In genomic region chr2:12555012-12555645, GRCh38 we compare ENCODE assay signal across 8 cellular contexts.
A peak's percentile ranks its signal among the peaks of the same experiment; 100 is the strongest.
DNase-seq lines count a peak whose midpoint lies in the region; ATAC-seq, FAIRE-seq and TF ChIP-seq lines count a peak whose summit lies in the region.

No MANE protein-coding gene starts in this region.

- no peak overlapping the region for H3K9ac ChIP-seq in H1 (replicated peaks in 1 of 4; ENCODE audit: extremely low read depth in 1 of 4, low read depth in 3 of 4, low read length in 3 of 4)

- POLR2A ChIA-PET in H1 (lab: Charles Lee; ENCODE audit: partially characterized antibody) = interaction anchor here (1.4 kb wide), 1 partner anchor 162 kb away, joined by 4 read pairs; the partner anchor contains the start of gene TRIB2

- DNase-seq in right atrium auricular region (ENCODE audit: low spot score) = no peak
- no peak for DNase-seq in Right ventricle myocardium superior
- no peak for DNase-seq in H1 (ENCODE audit: low read depth in 1 of 2, low spot score in 2 of 2)
- peak; percentile 15 to 28 (median 27) for DNase-seq in stimulated activated CD4-positive, alpha-beta T cell treated with anti-CD3 and anti-CD28 coated beads, Interleukin-12 subunit alpha, Interleukin-12 subunit beta, amount 100 ng/mL, for 48 hours (ENCODE audit: low read depth in 2 of 3, low spot score in 1 of 3)
- no peak for DNase-seq in testis
- no peak for DNase-seq in DMS153 (lab: John Stamatoyannopoulos, UW)
- DNase-seq in KG1 (lab: John Stamatoyannopoulos, UW) = no peak

- TF ChIP-seq EP300 in H1 (IDR thresholded peaks at IDR 0.05; ENCODE audit: borderline replicate concordance in 1 of 2, low read depth in 2 of 2, low read length in 2 of 2) = no peak

- H3K56ac ChIP-seq in H1 (replicated peaks; ENCODE audit: insufficient read length, low read depth, low read length) = no peak overlapping the region

- TF ChIP-seq CTCF in right atrium auricular region (IDR thresholded peaks at IDR 0.05) (no peak), H1 (IDR thresholded peaks at IDR 0.05; ENCODE audit: control extremely low read depth in 1 of 3, insufficient read depth in 1 of 3, low read depth in 1 of 3, low read length in 3 of 3) (no peak), testis (IDR thresholded peaks at IDR 0.05) (no peak)

- H3K4ac ChIP-seq in H1 (replicated peaks; ENCODE audit: insufficient read length, low read depth, low read length) = no peak overlapping the region

- H2BK15ac ChIP-seq in H1 (ENCODE audit: low read length) = no peak overlapping the region

- no peak overlapping the region for H2BK120ac ChIP-seq in H1 (replicated peaks; ENCODE audit: low read depth, low read length)

- TF ChIP-seq POLR2A in H1 (IDR thresholded peaks at IDR 0.05; ENCODE audit: control extremely low read depth in 1 of 2, low read depth in 2 of 2, low read length in 2 of 2) (no peak), testis (IDR thresholded peaks at IDR 0.05) (no peak)

- no peak overlapping the region for H3K23ac ChIP-seq in H1 (ENCODE audit: insufficient read length)

- intact Hi-C loops in Right ventricle myocardium superior (cut with DNase I) (no loop called here), testis (cut with DNase I; ENCODE audit: low total_unique reads) (no loop called here)

- FAIRE-seq in H1 (lab: Jason Lieb, UNC) = no peak

- H4K8ac ChIP-seq in H1 (ENCODE audit: extremely low read depth, insufficient read depth, low read length) = no peak overlapping the region

- no peak overlapping the region for H2BK20ac ChIP-seq in H1 (ENCODE audit: low read length)

- H3K27me3 ChIP-seq in right atrium auricular region (no peaks in the 10 kb centered on the region), H1 (replicated peaks in 1 of 4; ENCODE audit: control insufficient read depth in 3 of 4, extremely low read depth in 1 of 4, insufficient read depth in 3 of 4, low read length in 3 of 4) (no peaks in the 10 kb centered on the region), testis (no peaks in the 10 kb centered on the region)

- H3K18ac ChIP-seq in H1 (ENCODE audit: extremely low read depth, low read length) = no peak overlapping the region

- no peak overlapping the region; a peak in 1 of 4 replicates for H3K4me2 ChIP-seq in H1 (ENCODE audit: insufficient read depth in 1 of 2, low read depth in 2 of 2, low read length in 2 of 2)

- H3K9me3 ChIP-seq in right atrium auricular region (no peaks in the 10 kb centered on the region), H1 (ENCODE audit: insufficient read depth in 2 of 2, low read depth in 1 of 2, low read length in 1 of 2) (no peaks in the 10 kb centered on the region), testis (no peaks in the 10 kb centered on the region)

- no peaks in the 10 kb centered on the region for H4K20me1 ChIP-seq in H1 (replicated peaks in 1 of 2; ENCODE audit: control insufficient read depth in 1 of 2, insufficient read depth in 2 of 2, low read length in 2 of 2)

- H2BK5ac ChIP-seq in H1 (ENCODE audit: low read depth, low read length) = no peak overlapping the region

- CTCF ChIA-PET in H1 (lab: Charles Lee; ENCODE audit: partially characterized antibody) = interaction anchor here (0.6 to 2.1 kb wide), 7 partner anchors 8 to 1736 kb away, joined by 3 to 13 read pairs (median 3); no protein-coding TSS in a partner anchor

- no peaks in the 10 kb centered on the region for H3K79me1 ChIP-seq in H1 (ENCODE audit: low read depth, low read length)

- H3K4me3 ChIP-seq in right atrium auricular region = no peak overlapping the region
- H3K4me3 ChIP-seq in H1 (ENCODE audit: extremely low read depth in 1 of 4, insufficient read depth in 2 of 4, low read depth in 3 of 4, low read length in 4 of 4) = no peak overlapping the region
- H3K4me3 ChIP-seq in testis = no peak overlapping the region

- H2BK12ac ChIP-seq in H1 (ENCODE audit: low read depth, low read length) = no peak overlapping the region

- H3K23me2 ChIP-seq in H1 (ENCODE audit: low read depth, low read length) = no peaks in the 10 kb centered on the region

- H2AFZ ChIP-seq in H1 (ENCODE audit: low read length) = 0 out of 2 replicates have a peak overlapping the region, but pooled peaks have one; percentile 50

- H3K36me3 ChIP-seq in right atrium auricular region (no peaks in the 10 kb centered on the region), H1 (ENCODE audit: control insufficient read depth in 2 of 4, insufficient read depth in 4 of 4, low read length in 3 of 4) (no peaks in the 10 kb centered on the region), testis (ENCODE audit: low read depth, missing control alignments) (no peaks in the 10 kb centered on the region)

- no peak overlapping the region for H4K5ac ChIP-seq in H1 (ENCODE audit: insufficient read length, low read depth, low read length)

- H3K79me2 ChIP-seq in H1 (ENCODE audit: control insufficient read depth in 1 of 2, insufficient read depth in 2 of 2, low read length in 2 of 2) = no peaks in the 10 kb centered on the region

- H3K4me1 ChIP-seq in right atrium auricular region = peaks cover 0 to 12% of the 10 kb centered on the region in 2 donors
- no peaks in the 10 kb centered on the region for H3K4me1 ChIP-seq in H1 (replicated peaks in 1 of 4; ENCODE audit: control insufficient read depth in 3 of 4, insufficient read depth in 4 of 4, low read length in 3 of 4)
- H3K4me1 ChIP-seq in testis = no peaks in the 10 kb centered on the region

- no peak for ATAC-seq in Right ventricle myocardium superior (ENCODE audit: poor library complexity)
- ATAC-seq in SK-N-SH treated with all-trans-retinoic acid at 6 μM for 48 hours = peak; percentile 92

- H3K27ac ChIP-seq in right atrium auricular region (peak overlapping the region; percentile 3 to 22), H1 (ENCODE audit: low read depth, low read length) (no peak overlapping the region), testis (no peak overlapping the region)

- H4K91ac ChIP-seq in H1 (replicated peaks; ENCODE audit: insufficient read length, low read length) = no peak overlapping the region

- WGBS in H1 (ENCODE audit: extremely low coverage in 1 of 2, insufficient coverage in 1 of 2, insufficient read length in 1 of 2, insufficient replicate concordance in 2 of 2, low coverage in 1 of 2, low lambda C conversion rate in 2 of 2, missing lambda C conversion rate in 1 of 2), 2 experiments = 88% methylated on average over 2 of the region's 2 CpGs; no CpG with 5 or more reads in 1 of the 2 experiments
- 60 to 68% methylated on average over 2 of the region's 2 CpGs for WGBS in testis, 2 donors

- no peak overlapping the region for H2AK5ac ChIP-seq in H1 (ENCODE audit: low read depth, low read length)

- H3K14ac ChIP-seq in H1 (ENCODE audit: insufficient read length) = no peak overlapping the region

- peak; percentile 31 to 32 for TF ChIP-seq RAD21 in H1 (IDR thresholded peaks at IDR 0.05 in 1 of 2, conservative IDR thresholded peaks at IDR 0.05 in 1 of 2; ENCODE audit: low read depth in 2 of 2, low read length in 2 of 2)

TF ChIP-seq in SK-N-SH treated with all-trans-retinoic acid at 6 μM for 48 hours, 23 proteins besides CTCF, POLR2A, EP300 and RAD21 (continues in another document):
- TF ChIP-seq CREB5 (CRISPR knock-in tag; IDR thresholded peaks at IDR 0.05; ENCODE audit: low read depth) (peak; percentile 75; the same call in 1 of the 2 replicates), RARB (CRISPR knock-in tag; IDR thresholded peaks at IDR 0.05) (no peak), SNAI2 (CRISPR knock-in tag; IDR thresholded peaks at IDR 0.05) (no peak), ZC3H10 (CRISPR knock-in tag; IDR thresholded peaks at IDR 0.05) (no peak), ZFP3 (CRISPR knock-in tag; IDR thresholded peaks at IDR 0.05) (peak; percentile 70)

TF ChIP-seq in H1, 55 proteins besides CTCF, POLR2A, EP300 and RAD21:
- TF ChIP-seq RFX5 (IDR thresholded peaks at IDR 0.05; ENCODE audit: borderline replicate concordance, low read depth, low read length) (no peak), CBX5 (IDR thresholded peaks at IDR 0.05; ENCODE audit: low read depth, low read length) (no peak), FOSL1 (IDR thresholded peaks at IDR 0.05; ENCODE audit: insufficient read depth, low read depth, low read length) (no peak), SIRT6 (IDR thresholded peaks at IDR 0.05; ENCODE audit: low read length) (no peak), NANOG (IDR thresholded peaks at IDR 0.05; ENCODE audit: insufficient read depth, low read depth, low read length, poor library complexity, severe bottlenecking) (no peak), NRF1 (IDR thresholded peaks at IDR 0.05; ENCODE audit: low read depth, low read length) (no peak), GABPA (IDR thresholded peaks at IDR 0.05; ENCODE audit: borderline replicate concordance, insufficient read depth, low read length) (no peak), POU5F1 (IDR thresholded peaks at IDR 0.05; ENCODE audit: low read depth, low read length) (no peak), KDM4A (IDR thresholded peaks at IDR 0.05; ENCODE audit: low read depth, low read length, severe bottlenecking) (no peak), SP1 (IDR thresholded peaks at IDR 0.05; ENCODE audit: low read depth, low read length) (no peak), TEAD4 (IDR thresholded peaks at IDR 0.05; ENCODE audit: low read depth, low read length) (no peak), SRF (IDR thresholded peaks at IDR 0.05; ENCODE audit: low read depth, low read length) (no peak), POLR2AphosphoS5 (IDR thresholded peaks at IDR 0.05; ENCODE audit: low read depth, low read length) (no peak), YY1 (IDR thresholded peaks at IDR 0.05; ENCODE audit: low read depth, low read length) (no peak), EZH2 (IDR thresholded peaks at IDR 0.05; ENCODE audit: low read depth, low read length, severe bottlenecking) (no peak), CHD2 (IDR thresholded peaks at IDR 0.05; ENCODE audit: low read length) (no peak), BRCA1 (IDR thresholded peaks at IDR 0.05; ENCODE audit: low read depth, low read length) (no peak), HDAC6 (IDR thresholded peaks at IDR 0.05; ENCODE audit: low read depth, low read length) (no peak)
- TF ChIP-seq, protein P1, sequence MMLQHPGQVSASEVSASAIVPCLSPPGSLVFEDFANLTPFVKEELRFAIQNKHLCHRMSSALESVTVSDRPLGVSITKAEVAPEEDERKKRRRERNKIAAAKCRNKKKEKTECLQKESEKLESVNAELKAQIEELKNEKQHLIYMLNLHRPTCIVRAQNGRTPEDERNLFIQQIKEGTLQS (IDR thresholded peaks at IDR 0.05; ENCODE audit: insufficient read depth, low read depth, low read length) = no peak
- TF ChIP-seq, protein P2, sequence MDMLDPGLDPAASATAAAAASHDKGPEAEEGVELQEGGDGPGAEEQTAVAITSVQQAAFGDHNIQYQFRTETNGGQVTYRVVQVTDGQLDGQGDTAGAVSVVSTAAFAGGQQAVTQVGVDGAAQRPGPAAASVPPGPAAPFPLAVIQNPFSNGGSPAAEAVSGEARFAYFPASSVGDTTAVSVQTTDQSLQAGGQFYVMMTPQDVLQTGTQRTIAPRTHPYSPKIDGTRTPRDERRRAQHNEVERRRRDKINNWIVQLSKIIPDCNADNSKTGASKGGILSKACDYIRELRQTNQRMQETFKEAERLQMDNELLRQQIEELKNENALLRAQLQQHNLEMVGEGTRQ (IDR thresholded peaks at IDR 0.05; ENCODE audit: low read length) = no peak

Comparison
In these comparisons a context has a peak if more than half of its experiments do, and no peak if none do; other contexts are left out.
1. DNase-seq: peak in stimulated activated CD4-positive, alpha-beta T cell treated with anti-CD3 and anti-CD28 coated beads, Interleukin-12 subunit alpha, Interleukin-12 subunit beta, amount 100 ng/mL, for 48 hours (3 of 3); none in right atrium auricular region (single experiment), Right ventricle myocardium superior (single experiment), H1 (0 of 2), testis (single experiment), DMS153 (single experiment) and KG1 (single experiment).
2. H3K27ac ChIP-seq: peak in right atrium auricular region (2 of 2); none in H1 (single experiment) and testis (0 of 2).